Comparison of ENCODE assay signal across 33 cellular contexts in genomic region chr12:11497438-11497837, GRCh38.
"Had no signal": no experiment of that assay in that cellular context is flagged by ENCODE, and none has a peak within 500 bp of the region (broad histone marks: within the 10 kb centered on the region; RNA-seq: fewer than 3 reads in every experiment).

No MANE protein-coding gene starts in this region.

- ATAC-seq: heart right ventricle; left colon; left ventricle myocardium superior; mucosa of descending colon; natural killer cell treated with Interleukin-12 subunit alpha and Interleukin-12 subunit beta and Interleukin-15 and Interleukin-18, amount 100 ng/mL, for 72 hours; stimulated activated effector memory CD8-positive, alpha-beta T cell treated with anti-CD3 and anti-CD28 coated beads, Interleukin-12 subunit alpha, Interleukin-12 subunit beta, amount 100 ng/mL, for 72 hours; stimulated activated naive CD8-positive, alpha-beta T cell treated with anti-CD3 and anti-CD28 coated beads, Interleukin-15, Interleukin-2, amounts not matched to agents 100 U/mL and 50 U/mL, for 24 hours had no signal

- H2AFZ ChIP-seq: parathyroid adenoma had no signal

- DNase-seq: dermis blood vessel endothelial cell; effector memory CD4-positive, alpha-beta T cell; erythroblast; esophagus squamous epithelium; foreskin melanocyte; glutamatergic neuron; heart right ventricle; hypothalamus; immature natural killer cell; islet precursor cell; kidney glomerular epithelial cell; left colon; left ventricle myocardium superior; mesenchymal stem cell; mucosa of descending colon; naive B cell; sigmoid colon; stimulated activated CD4-positive, alpha-beta T cell treated with anti-CD3 and anti-CD28 coated beads, Interleukin-2, amount 100 ng/mL, for 24 hours; stimulated activated CD4-positive, alpha-beta T cell treated with anti-CD3 and anti-CD28 coated beads, Interleukin-4, amount 100 ng/mL, for 24 hours; stimulated activated naive CD8-positive, alpha-beta T cell treated with anti-CD3 and anti-CD28 coated beads, Interleukin-15, Interleukin-2, amounts not matched to agents 100 U/mL and 50 U/mL, for 24 hours; substantia nigra; testis; tibial artery; uterus had no signal

- H3K36me3 ChIP-seq: esophagus squamous epithelium, heart right ventricle, neutrophil, prostate gland, right atrium auricular region, sigmoid colon, tibial artery, upper lobe of left lung, uterus had no signal

- H3K9me3 ChIP-seq: esophagus squamous epithelium, heart right ventricle, mucosa of descending colon, neutrophil, prostate gland, right atrium auricular region, sigmoid colon, testis, tibial artery, upper lobe of left lung, uterus had no signal

- H3K9ac ChIP-seq: parathyroid adenoma had no signal

- H3K79me2 ChIP-seq: parathyroid adenoma had no signal

- H3K27me3 ChIP-seq: right atrium auricular region, sigmoid colon, testis, upper lobe of left lung, uterus had no signal

- H3K4me1 ChIP-seq: parathyroid adenoma, prostate gland, testis had no signal

- H3K27ac ChIP-seq: coronary artery, esophagus squamous epithelium, heart right ventricle, neutrophil, parathyroid adenoma, prostate gland, right atrium auricular region, sigmoid colon, testis, tibial artery, upper lobe of left lung, uterus had no signal

- H3K4me3 ChIP-seq: coronary artery, esophagus squamous epithelium, heart right ventricle, lung, mucosa of descending colon, prostate gland, right atrium auricular region, sigmoid colon, testis, tibial artery, upper lobe of left lung, uterus had no signal
